In the genomic region with DNA sequence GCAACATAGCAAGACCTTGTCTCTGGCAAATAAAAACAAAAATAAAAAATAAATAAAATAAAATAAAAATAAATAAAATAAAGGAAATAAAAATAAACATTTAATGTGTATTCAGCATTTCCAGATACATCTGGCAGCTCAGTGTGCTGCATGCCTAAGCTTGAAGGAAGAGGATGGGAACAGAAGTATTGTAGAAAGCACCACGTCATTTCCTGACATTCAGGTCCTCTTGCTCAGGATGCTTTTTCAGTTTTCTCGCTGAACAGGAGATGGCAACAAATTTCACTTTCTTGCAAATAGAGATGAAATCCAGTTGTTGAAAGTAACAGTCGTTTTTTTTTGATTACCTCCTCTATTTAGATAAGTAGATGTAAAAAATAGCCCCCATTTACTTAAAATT, we compare ENCODE assay signal across 14 cellular contexts. TPM values are rescaled to one million over a fixed set of nuclear protein-coding genes. Genes with fewer than 3 reads are reported as not detected.
"Had no signal": no experiment of that assay in that cellular context is flagged by ENCODE, and none has a peak within 500 bp of the region (broad histone marks: within the 10 kb centered on the region; RNA-seq: fewer than 3 reads in every experiment).

No MANE protein-coding gene starts in this region.

RNA-seq across cellular contexts. Expression of gene TRIM43B, which starts 21.3 kb away (rescaled TPM):
- total RNA-seq: activated B cell treated with CpG ODN at 0.5 μM for 24 hours; activated CD4-positive, alpha-beta memory T cell treated with anti-CD3 and anti-CD28 coated beads for 36 hours; activated CD4-positive, alpha-beta memory T cell treated with anti-CD3 and anti-CD28 coated beads, Interleukin-2, amount 10 ng/mL, durations not matched to agents 7 days and 5 days; activated CD4-positive, alpha-beta T cell treated with anti-CD3 and anti-CD28 coated beads for 36 hours; activated CD4-positive, alpha-beta T cell treated with anti-CD3 and anti-CD28 coated beads, Interleukin-2, amount 10 ng/mL, durations not matched to agents 24 days and 14 days; activated CD4-positive, alpha-beta T cell treated with anti-CD3 and anti-CD28 coated beads, Interleukin-2, amount 10 ng/mL, durations not matched to agents 7 days and 5 days; activated CD8-positive, alpha-beta memory T cell treated with anti-CD3 and anti-CD28 coated beads for 36 hours; activated CD8-positive, alpha-beta memory T cell treated with anti-CD3 and anti-CD28 coated beads, Interleukin-2, amount 10 ng/mL, durations not matched to agents 7 days and 5 days; activated CD8-positive, alpha-beta T cell treated with anti-CD3 and anti-CD28 coated beads for 36 hours; activated CD8-positive, alpha-beta T cell treated with anti-CD3 and anti-CD28 coated beads, Interleukin-2, amount 10 ng/mL, durations not matched to agents 7 days and 5 days; T-helper 1 cell treated with Interleukin-12 subunit alpha and Interleukin-12 subunit beta and Interleukin-4 antibody, amounts not matched to agents 30 ng/mL and 1 ng/mL, for 36 hours; T-helper 17 cell; T-helper 2 cell treated with Interferon-gamma antibody and Interleukin-4, amounts not matched to agents 100 ng/mL and 5 ng/mL, for 36 hours; WTC11 had no signal
